33 cellular contexts compared by ENCODE assay signal in the genomic region with DNA sequence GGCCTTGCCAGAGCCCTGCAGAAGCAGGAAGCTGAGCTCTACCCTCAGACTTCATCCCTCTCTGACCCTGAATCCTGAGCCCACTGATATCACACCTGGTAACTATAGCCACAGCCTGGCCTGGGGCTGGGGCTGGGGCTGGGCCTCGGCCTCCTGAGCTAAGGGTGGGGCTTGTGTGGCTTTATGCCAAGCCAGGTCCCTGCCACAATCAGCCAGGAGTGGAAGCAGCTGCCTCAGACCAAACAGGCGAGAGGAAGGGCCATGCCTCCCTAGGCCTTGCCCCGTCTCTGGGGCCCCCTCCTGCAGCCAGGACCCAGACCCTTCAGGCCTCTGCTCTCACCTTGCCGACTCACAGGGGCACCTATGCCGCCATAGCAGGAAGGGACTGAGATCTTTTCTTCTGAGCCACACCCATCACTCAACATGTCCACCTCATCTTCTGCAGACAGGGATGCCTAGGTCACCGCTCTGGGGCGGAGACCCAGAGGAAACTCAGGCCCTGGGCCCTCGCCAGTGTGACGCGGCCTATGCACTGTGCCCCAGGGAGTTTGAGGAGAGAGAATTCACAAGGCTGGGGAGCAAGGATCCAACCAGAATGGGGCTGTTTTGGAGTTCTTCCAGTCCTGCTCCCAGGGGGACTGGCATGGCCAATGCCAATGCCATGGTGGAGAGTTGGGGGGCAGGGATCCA. TPM values are rescaled to one million over a fixed set of nuclear protein-coding genes. Genes with fewer than 3 reads are reported as not detected.
DNase-seq lines count a peak whose midpoint lies in the region; ATAC-seq, FAIRE-seq and TF ChIP-seq lines count a peak whose summit lies in the region.
"Had no signal": no experiment of that assay in that cellular context is flagged by ENCODE, and none has a peak within 500 bp of the region (broad histone marks: within the 10 kb centered on the region; RNA-seq: fewer than 3 reads in every experiment).

No MANE protein-coding gene starts in this region.

- TF ChIP-seq CTCF in Loucy (conservative IDR thresholded peaks at IDR 0.05; ENCODE audit: low read length) (no peak), H1 (IDR thresholded peaks at IDR 0.05; ENCODE audit: control extremely low read depth in 1 of 3, insufficient read depth in 1 of 3, low read depth in 1 of 3, low read length in 3 of 3) (no peak), transverse colon (IDR thresholded peaks at IDR 0.05) (no peak)

- H4K8ac ChIP-seq in H1 (ENCODE audit: extremely low read depth, insufficient read depth, low read length): peak overlapping the region; percentile 51; the same call in 1 of the 2 replicates

- H3K79me2 ChIP-seq in Loucy (ENCODE audit: insufficient read depth, low read length) (no peaks in the 10 kb centered on the region), H1 (ENCODE audit: control insufficient read depth in 1 of 2, insufficient read depth in 2 of 2, low read length in 2 of 2) (no peaks in the 10 kb centered on the region)

- no peak overlapping the region for H2AK5ac ChIP-seq in H1 (ENCODE audit: low read depth, low read length)

- no peaks in the 10 kb centered on the region for H3F3A ChIP-seq in Loucy (ENCODE audit: low read depth)

- H4K20me1 ChIP-seq in Loucy (ENCODE audit: insufficient read depth, low read length, poor library complexity, severe bottlenecking): no peaks in the 10 kb centered on the region
- H4K20me1 ChIP-seq in H1 (replicated peaks in 1 of 2; ENCODE audit: control insufficient read depth in 1 of 2, insufficient read depth in 2 of 2, low read length in 2 of 2): peaks cover 0 to 3% of the 10 kb centered on the region in 2 experiments

- no peak overlapping the region for H3K23ac ChIP-seq in H1 (ENCODE audit: insufficient read length)

- H3K18ac ChIP-seq in H1 (ENCODE audit: extremely low read depth, low read length): no peak overlapping the region

- no peak overlapping the region for H4K5ac ChIP-seq in H1 (ENCODE audit: insufficient read length, low read depth, low read length)

- H3K36me3 Mint-ChIP-seq in stimulated activated naive CD8-positive, alpha-beta T cell treated with anti-CD3 and anti-CD28 coated beads, Interleukin-15, Interleukin-2, amounts not matched to agents 100 ng/mL and 50 ng/mL, for 24 hours (ENCODE audit: low read depth): no peaks in the 10 kb centered on the region

- 93% methylated on average over 10 of the region's 10 CpGs; no CpG with 5 or more reads in 1 of the 2 experiments for WGBS in H1 (ENCODE audit: extremely low coverage in 1 of 2, insufficient coverage in 1 of 2, insufficient read length in 1 of 2, insufficient replicate concordance in 2 of 2, low coverage in 1 of 2, low lambda C conversion rate in 2 of 2, missing lambda C conversion rate in 1 of 2), 2 experiments
- 86 to 100% methylated on average over 2 to 10 of the region's 10 CpGs for WGBS in transverse colon (ENCODE audit: low coverage in 1 of 2), 2 donors

- no peak for DNase-seq in stimulated activated naive CD8-positive, alpha-beta T cell treated with anti-CD3 and anti-CD28 coated beads, Interleukin-15, Interleukin-2, amounts not matched to agents 100 U/mL and 50 U/mL, for 24 hours
- DNase-seq in H1 (ENCODE audit: low read depth in 1 of 2, low spot score in 2 of 2) (no peak), A172 (ENCODE audit: low spot score) (no peak), transverse colon (no peak), NCI-H1930 (lab: John Stamatoyannopoulos, UW) (no peak)
- DNase-seq: activated CD4-positive, alpha-beta T cell treated with anti-CD3 and anti-CD28 coated beads, Interleukin-2, amount 50 U/mL, for 1 hour; activated gamma-delta T cell treated with Interleukin-2 at 50 U/mL for 16 hours; amygdala; CD8-positive, alpha-beta T cell; DMS53; effector memory CD4-positive, alpha-beta T cell; foreskin keratinocyte; heart right ventricle; left cardiac atrium; NCI-H1092; NCI-H187; NCI-H748 treated with DMSO at 0.1 percent for 48 hours; retina; stimulated activated naive CD4-positive, alpha-beta T cell; T-helper 9 cell; WERI-Rb-1 had no signal

- H3K9ac ChIP-seq in Loucy (ENCODE audit: low read depth, low read length, poor library complexity, severe bottlenecking): peak overlapping the region; percentile 47
- H3K9ac ChIP-seq in H1 (replicated peaks in 1 of 4; ENCODE audit: extremely low read depth in 1 of 4, low read depth in 3 of 4, low read length in 3 of 4): no peak overlapping the region

- H3K56ac ChIP-seq in H1 (replicated peaks; ENCODE audit: insufficient read length, low read depth, low read length): no peak overlapping the region

- peak overlapping the region; percentile 52 for H3K27ac Mint-ChIP-seq in stimulated activated naive CD8-positive, alpha-beta T cell treated with anti-CD3 and anti-CD28 coated beads, Interleukin-15, Interleukin-2, amounts not matched to agents 100 ng/mL and 50 ng/mL, for 24 hours
- H3K27ac Mint-ChIP-seq: CD8-positive, alpha-beta T cell; memory B cell had no signal

- H3K9me2 ChIP-seq in Loucy (replicated peaks; ENCODE audit: low read depth, low read length): no peaks in the 10 kb centered on the region

- TF ChIP-seq POLR2A in H1 (IDR thresholded peaks at IDR 0.05; ENCODE audit: control extremely low read depth in 1 of 2, low read depth in 2 of 2, low read length in 2 of 2): no peak
- TF ChIP-seq POLR2A in transverse colon (IDR thresholded peaks at IDR 0.05): no peak

- no peak for FAIRE-seq in H1 (lab: Jason Lieb, UNC)
- FAIRE-seq: colon had no signal

- H2BK12ac ChIP-seq in H1 (ENCODE audit: low read depth, low read length): no peak overlapping the region

- no peak for TF ChIP-seq RAD21 in H1 (IDR thresholded peaks at IDR 0.05 in 1 of 2, conservative IDR thresholded peaks at IDR 0.05 in 1 of 2; ENCODE audit: low read depth in 2 of 2, low read length in 2 of 2)

- H3K27me3 ChIP-seq in Loucy (ENCODE audit: insufficient read depth, low read length, poor library complexity, severe bottlenecking): no peaks in the 10 kb centered on the region
- no peaks in the 10 kb centered on the region for H3K27me3 ChIP-seq in H1 (replicated peaks in 1 of 4; ENCODE audit: control insufficient read depth in 3 of 4, extremely low read depth in 1 of 4, insufficient read depth in 3 of 4, low read length in 3 of 4)
- H3K27me3 ChIP-seq in transverse colon: no peaks in the 10 kb centered on the region
- H3K27me3 ChIP-seq: breast epithelium, foreskin keratinocyte, heart right ventricle had no signal

- H2AFZ ChIP-seq in Loucy (ENCODE audit: low read length): no peak overlapping the region
- H2AFZ ChIP-seq in H1 (ENCODE audit: low read length): no peak overlapping the region

- ATAC-seq in stimulated activated naive CD8-positive, alpha-beta T cell treated with anti-CD3 and anti-CD28 coated beads, Interleukin-15, Interleukin-2, amounts not matched to agents 100 U/mL and 50 U/mL, for 24 hours: no peak
- ATAC-seq: CD8-positive, alpha-beta T cell; foreskin keratinocyte; HCT116; heart right ventricle; SK-N-SH treated with all-trans-retinoic acid at 6 μM for 48 hours had no signal

- CTCF ChIA-PET in H1 (lab: Charles Lee; ENCODE audit: partially characterized antibody): interaction anchor here (0.6 to 57.0 kb wide), 5 partner anchors 7 to 120 kb away, joined by 3 to 1530 read pairs (median 4); a partner anchor contains a TSS

- no peak overlapping the region for H3K4me3 Mint-ChIP-seq in stimulated activated naive CD8-positive, alpha-beta T cell treated with anti-CD3 and anti-CD28 coated beads, Interleukin-15, Interleukin-2, amounts not matched to agents 100 ng/mL and 50 ng/mL, for 24 hours
- H3K4me3 Mint-ChIP-seq: CD8-positive, alpha-beta T cell; memory B cell had no signal

- H3K14ac ChIP-seq in H1 (ENCODE audit: insufficient read length): no peak overlapping the region

- peaks cover 16% of the 10 kb centered on the region for H3K4me1 Mint-ChIP-seq in stimulated activated naive CD8-positive, alpha-beta T cell treated with anti-CD3 and anti-CD28 coated beads, Interleukin-15, Interleukin-2, amounts not matched to agents 100 ng/mL and 50 ng/mL, for 24 hours (ENCODE audit: low read depth)

- H2BK20ac ChIP-seq in H1 (ENCODE audit: low read length): no peak overlapping the region

- no peaks in the 10 kb centered on the region for H3K79me1 ChIP-seq in H1 (ENCODE audit: low read depth, low read length)

- TF ChIP-seq EP300 in H1 (IDR thresholded peaks at IDR 0.05; ENCODE audit: borderline replicate concordance in 1 of 2, low read depth in 2 of 2, low read length in 2 of 2): no peak
- TF ChIP-seq EP300 in transverse colon (IDR thresholded peaks at IDR 0.05; ENCODE audit: low read depth): no peak

- H3K4ac ChIP-seq in H1 (replicated peaks; ENCODE audit: insufficient read length, low read depth, low read length): no peak overlapping the region

- H2BK15ac ChIP-seq in H1 (ENCODE audit: low read length): no peak overlapping the region

- no peaks in the 10 kb centered on the region for H3K27me3 Mint-ChIP-seq in stimulated activated naive CD8-positive, alpha-beta T cell treated with anti-CD3 and anti-CD28 coated beads, Interleukin-15, Interleukin-2, amounts not matched to agents 100 ng/mL and 50 ng/mL, for 24 hours
- H3K27me3 Mint-ChIP-seq: memory B cell had no signal

- H3K4me2 ChIP-seq in Loucy (ENCODE audit: low read depth, low read length, poor library complexity, severe bottlenecking) (no peak overlapping the region), H1 (ENCODE audit: insufficient read depth in 1 of 2, low read depth in 2 of 2, low read length in 2 of 2) (no peak overlapping the region)
- H3K4me2 ChIP-seq: smooth muscle cell had no signal

- H3K9me3 Mint-ChIP-seq in stimulated activated naive CD8-positive, alpha-beta T cell treated with anti-CD3 and anti-CD28 coated beads, Interleukin-15, Interleukin-2, amounts not matched to agents 100 ng/mL and 50 ng/mL, for 24 hours: no peaks in the 10 kb centered on the region
- H3K9me3 Mint-ChIP-seq: CD8-positive, alpha-beta T cell; memory B cell had no signal

- POLR2A ChIA-PET in H1 (lab: Charles Lee; ENCODE audit: partially characterized antibody): interaction anchor here (0.6 to 1.7 kb wide), 4 partner anchors 10 to 172 kb away, joined by 3 to 6 read pairs (median 4); no protein-coding TSS in a partner anchor

- H3K4me3 ChIP-seq in Loucy (ENCODE audit: low read length, poor library complexity, severe bottlenecking): no peak overlapping the region
- no peak overlapping the region for H3K4me3 ChIP-seq in H1 (ENCODE audit: extremely low read depth in 1 of 4, insufficient read depth in 2 of 4, low read depth in 3 of 4, low read length in 4 of 4)
- no peak overlapping the region for H3K4me3 ChIP-seq in transverse colon
- H3K4me3 ChIP-seq: breast epithelium, heart right ventricle, smooth muscle cell, thoracic aorta had no signal

- H3K23me2 ChIP-seq in H1 (ENCODE audit: low read depth, low read length): peaks cover under 1% of the 10 kb centered on the region; the same call in 1 of the 2 replicates

- H3K27ac ChIP-seq in H1 (ENCODE audit: low read depth, low read length) (no peak overlapping the region), transverse colon (no peak overlapping the region)
- H3K27ac ChIP-seq: breast epithelium, foreskin keratinocyte, heart right ventricle, HL-60, thoracic aorta, WERI-Rb-1 had no signal

- no peaks in the 10 kb centered on the region for H3K36me3 ChIP-seq in Loucy (ENCODE audit: insufficient read depth, low read length)
- no peaks in the 10 kb centered on the region for H3K36me3 ChIP-seq in H1 (ENCODE audit: control insufficient read depth in 2 of 4, insufficient read depth in 4 of 4, low read length in 3 of 4)
- no peaks in the 10 kb centered on the region for H3K36me3 ChIP-seq in transverse colon
- H3K36me3 ChIP-seq: breast epithelium, WERI-Rb-1 had no signal

- H2BK5ac ChIP-seq in H1 (ENCODE audit: low read depth, low read length): no peak overlapping the region

- no peaks in the 10 kb centered on the region for H3K9me3 ChIP-seq in Loucy (ENCODE audit: insufficient read depth, low read depth, low read length)
- H3K9me3 ChIP-seq in H1 (ENCODE audit: insufficient read depth in 2 of 2, low read depth in 1 of 2, low read length in 1 of 2): no peaks in the 10 kb centered on the region
- H3K9me3 ChIP-seq in transverse colon: no peaks in the 10 kb centered on the region
- H3K9me3 ChIP-seq: breast epithelium, heart right ventricle, thoracic aorta had no signal

- H4K91ac ChIP-seq in H1 (replicated peaks; ENCODE audit: insufficient read length, low read length): no peak overlapping the region

- H2BK120ac ChIP-seq in H1 (replicated peaks; ENCODE audit: low read depth, low read length): no peak overlapping the region

- H3K4me1 ChIP-seq in Loucy (ENCODE audit: insufficient read depth, low read length, poor library complexity, severe bottlenecking) (peaks cover 18% of the 10 kb centered on the region), H1 (replicated peaks in 1 of 4; ENCODE audit: control insufficient read depth in 3 of 4, insufficient read depth in 4 of 4, low read length in 3 of 4) (peaks cover 0 to under 1% (median 0%) of the 10 kb centered on the region in 4 experiments; a peak in 2 of 7 replicates), transverse colon (peaks cover 2 to 6% (median 3%) of the 10 kb centered on the region in 4 donors)

- in situ Hi-C loops in transverse colon (cut with MboI; ENCODE audit: low pct_ligation_motif_present in 1 of 4, low pct_unique_long_range_greater_than_20kb in 1 of 4, low sequenced_read_pairs in 3 of 4): no loop called here

- intact Hi-C loops in transverse colon (cut with DNase I; ENCODE audit: low total_unique reads): no loop called here

RNA-seq across cellular contexts. Expression of a gene that starts 5.7 kb away (rescaled TPM):
- total RNA-seq in H1 (2021; fragmentation: NEBNext Ultra II Directional; extraction: Animal tissue kit (Norgen Biotek cat#: 25700)): 6.1 and 6.3 TPM in 2 replicates
- polyA plus RNA-seq in H1 (2011; rRNA removed): 10.4 and 14.8 TPM in 2 replicates
- polyA plus RNA-seq in H1 (2011; cell fraction: cytosol; rRNA removed): 15.3 TPM
- polyA plus RNA-seq in H1 (2011; cell fraction: nucleus; rRNA removed): 42.2 TPM
- 9.8 to 12.4 TPM (median 11.7 TPM) in 4 replicates for polyA plus RNA-seq in H1 (2012, experiment 1 of 2)
- polyA plus RNA-seq in H1 (2012, experiment 2 of 2): 10.1 TPM
- polyA plus RNA-seq in H1 (2013, experiment 1 of 2): 6.9 TPM
- 6.1 TPM for polyA plus RNA-seq in H1 (2013, experiment 2 of 2)
- 7.2 and 7.3 TPM in 2 replicates for polyA minus RNA-seq in H1 (2011; rRNA and poly(A)+ RNA removed)
- polyA minus RNA-seq in H1 (2011; cell fraction: cytosol; rRNA and poly(A)+ RNA removed): 4.2 TPM
- polyA minus RNA-seq in H1 (2011; cell fraction: nucleus; rRNA and poly(A)+ RNA removed): 14.1 TPM
- total RNA-seq in A172 (2014; rRNA removed; shearing (Covaris generic)): 2.9 and 7.6 TPM in 2 replicates
- total RNA-seq in transverse colon: 10 to 100 TPM in 2 of 4 donors, 1 to 10 TPM in 2; 4.9 to 17.9 (median 12.0) TPM

RNA-seq across cellular contexts. Expression of a gene that starts 17.0 kb away (rescaled TPM):
- 2.4 TPM in 1 of 2 replicates, not detected in the other for total RNA-seq in H1 (2021; fragmentation: NEBNext Ultra II Directional; extraction: Animal tissue kit (Norgen Biotek cat#: 25700))
- polyA plus RNA-seq in H1 (2011; rRNA removed): 2.7 and 3.1 TPM in 2 replicates
- polyA plus RNA-seq in H1 (2011; cell fraction: cytosol; rRNA removed): 3.6 TPM
- polyA plus RNA-seq in H1 (2011; cell fraction: nucleus; rRNA removed): 2.0 TPM
- 1.9 to 5.6 TPM (median 3.4 TPM) in 4 replicates for polyA plus RNA-seq in H1 (2012, experiment 1 of 2)
- polyA plus RNA-seq in H1 (2012, experiment 2 of 2): 11.0 TPM
- 9.0 TPM for polyA plus RNA-seq in H1 (2013, experiment 1 of 2)
- polyA plus RNA-seq in H1 (2013, experiment 2 of 2): 8.5 TPM
- polyA minus RNA-seq in H1 (2011; rRNA and poly(A)+ RNA removed): 0.59 and 2.0 TPM in 2 replicates
- not detected for polyA minus RNA-seq in H1 (2011; cell fraction: cytosol; rRNA and poly(A)+ RNA removed)
- not detected for polyA minus RNA-seq in H1 (2011; cell fraction: nucleus; rRNA and poly(A)+ RNA removed)
- total RNA-seq in A172 (2014; rRNA removed; shearing (Covaris generic)): not detected in 2 replicates
- total RNA-seq in transverse colon: 10 to 100 TPM in 2 of 4 donors, 1 to 10 TPM in 1, not detected in 1; 5.3 to 56.1 (median 21.1) TPM
- total RNA-seq: myocyte, osteocyte, smooth muscle cell had no signal

RNA-seq across cellular contexts. Expression of a gene that starts 20.8 kb away (rescaled TPM):
- 77.8 and 84.4 TPM in 2 replicates for total RNA-seq in H1 (2021; fragmentation: NEBNext Ultra II Directional; extraction: Animal tissue kit (Norgen Biotek cat#: 25700))
- polyA plus RNA-seq in H1 (2011; rRNA removed): 107 and 120 TPM in 2 replicates
- polyA plus RNA-seq in H1 (2011; cell fraction: cytosol; rRNA removed): 40.4 TPM
- 52.7 TPM for polyA plus RNA-seq in H1 (2011; cell fraction: nucleus; rRNA removed)
- 105 to 143 TPM (median 123 TPM) in 4 replicates for polyA plus RNA-seq in H1 (2012, experiment 1 of 2)
- polyA plus RNA-seq in H1 (2012, experiment 2 of 2): 118 TPM
- polyA plus RNA-seq in H1 (2013, experiment 1 of 2): 78.7 TPM
- 82.7 TPM for polyA plus RNA-seq in H1 (2013, experiment 2 of 2)
- polyA minus RNA-seq in H1 (2011; rRNA and poly(A)+ RNA removed): 49.1 and 61.0 TPM in 2 replicates
- polyA minus RNA-seq in H1 (2011; cell fraction: cytosol; rRNA and poly(A)+ RNA removed): 55.9 TPM
- polyA minus RNA-seq in H1 (2011; cell fraction: nucleus; rRNA and poly(A)+ RNA removed): 46.7 TPM
- 71.8 and 77.5 TPM in 2 replicates for total RNA-seq in A172 (2014; rRNA removed; shearing (Covaris generic))
- total RNA-seq in transverse colon: 100 to 1,000 TPM; 134 to 314 (median 215) TPM

RNA-seq across cellular contexts. Expression of a gene that starts 53.2 kb away (rescaled TPM):
- 17.0 and 22.2 TPM in 2 replicates for total RNA-seq in H1 (2021; fragmentation: NEBNext Ultra II Directional; extraction: Animal tissue kit (Norgen Biotek cat#: 25700))
- 14.2 and 22.1 TPM in 2 replicates for polyA plus RNA-seq in H1 (2011; rRNA removed)
- 16.1 TPM for polyA plus RNA-seq in H1 (2011; cell fraction: cytosol; rRNA removed)
- 35.5 TPM for polyA plus RNA-seq in H1 (2011; cell fraction: nucleus; rRNA removed)
- polyA plus RNA-seq in H1 (2012, experiment 1 of 2): 11.8 to 18.8 TPM (median 17.2 TPM) in 4 replicates
- 11.2 TPM for polyA plus RNA-seq in H1 (2012, experiment 2 of 2)
- polyA plus RNA-seq in H1 (2013, experiment 1 of 2): 7.4 TPM
- 7.6 TPM for polyA plus RNA-seq in H1 (2013, experiment 2 of 2)
- 6.0 and 7.1 TPM in 2 replicates for polyA minus RNA-seq in H1 (2011; rRNA and poly(A)+ RNA removed)
- 11.9 TPM for polyA minus RNA-seq in H1 (2011; cell fraction: cytosol; rRNA and poly(A)+ RNA removed)
- 11.7 TPM for polyA minus RNA-seq in H1 (2011; cell fraction: nucleus; rRNA and poly(A)+ RNA removed)
- 0.02 and 0.17 TPM in 2 replicates for total RNA-seq in A172 (2014; rRNA removed; shearing (Covaris generic))
- total RNA-seq in transverse colon: 10 to 100 TPM in 3 of 4 donors, 1 to 10 TPM in 1; 2.8 to 41.9 (median 22.3) TPM
- total RNA-seq: left cardiac atrium, myocyte, osteocyte, thoracic aorta had no signal
